ENCODE assay signal across 24 cellular contexts in the genomic region with DNA sequence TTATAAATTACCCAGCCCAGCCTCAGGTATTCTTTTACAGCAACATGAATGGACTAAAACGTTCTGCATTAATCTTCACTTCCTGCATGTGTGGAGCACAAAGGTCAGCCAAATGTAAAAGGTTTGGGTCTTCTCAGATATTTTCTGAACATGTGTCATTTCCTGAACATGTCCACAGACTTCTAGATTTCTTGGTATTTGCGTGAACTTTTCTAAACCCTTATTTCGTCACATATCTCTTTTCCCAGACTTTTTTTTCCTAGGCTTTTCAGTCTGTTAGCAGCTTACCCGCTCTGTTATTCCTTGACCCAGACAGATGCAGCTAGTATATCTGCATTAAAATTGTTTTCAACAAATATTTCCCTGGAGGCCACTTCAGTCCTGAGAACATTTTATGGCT.
"Had no signal": no experiment of that assay in that cellular context is flagged by ENCODE, and none has a peak within 500 bp of the region (broad histone marks: within the 10 kb centered on the region; RNA-seq: fewer than 3 reads in every experiment).

No MANE protein-coding gene starts in this region.

- H3K36me3 ChIP-seq: ascending aorta, gastroesophageal sphincter, ovary, thoracic aorta, uterus had no signal

- H3K4me1 ChIP-seq: ascending aorta, gastroesophageal sphincter, uterus had no signal

- H3K9me3 ChIP-seq: ascending aorta, gastroesophageal sphincter, ovary, thoracic aorta, uterus had no signal

- ATAC-seq: activated CD4-positive, alpha-beta T cell treated with anti-CD3 and anti-CD28 coated beads for 36 hours; gastroesophageal sphincter; sciatic nerve; stimulated activated effector memory CD8-positive, alpha-beta T cell treated with anti-CD3 and anti-CD28 coated beads, Interleukin-12 subunit alpha, Interleukin-12 subunit beta, amount 100 ng/mL, for 72 hours had no signal

- H3K27ac ChIP-seq: ascending aorta, gastroesophageal sphincter, ovary, thoracic aorta, uterus had no signal

- H3K27me3 ChIP-seq: ascending aorta, gastroesophageal sphincter, ovary, uterus had no signal

- DNase-seq: activated B cell treated with CpG ODN at 0.5 μM for 24 hours; activated CD4-positive, alpha-beta T cell treated with anti-CD3 and anti-CD28 coated beads for 36 hours; activated CD4-positive, alpha-beta T cell treated with anti-CD3 and anti-CD28 coated beads, Interleukin-2, amount 50 U/mL, for 4 hours; activated CD8-positive, alpha-beta memory T cell treated with anti-CD3 and anti-CD28 coated beads, Interleukin-2, amount 50 U/mL, for 4 hours; activated effector memory CD4-positive, alpha-beta T cell treated with anti-CD3 and anti-CD28 coated beads, Interleukin-2, amount 50 U/mL, for 16 hours; activated naive CD4-positive, alpha-beta T cell treated with anti-CD3 and anti-CD28 coated beads for 36 hours; activated naive CD8-positive, alpha-beta T cell treated with anti-CD3 and anti-CD28 coated beads, Interleukin-2, amount 10 ng/mL, durations not matched to agents 7 days and 5 days; activated T-cell treated with anti-CD3 and anti-CD28 coated beads, Interleukin-2, amount 50 U/mL, for 1 hour; effector CD8-positive, alpha-beta T cell; head of caudate nucleus; hypothalamus; immature natural killer cell; naive B cell; ovary; retina; small intestine; stimulated activated CD4-positive, alpha-beta T cell treated with anti-CD3 and anti-CD28 coated beads, Interleukin-4, amount 100 ng/mL, for 24 hours; trophoblast cell; uterus had no signal

- H3K4me3 ChIP-seq: ascending aorta, gastroesophageal sphincter, ovary, thoracic aorta, uterus had no signal
